Comparison of ENCODE assay signal across 10 cellular contexts in the genomic region with DNA sequence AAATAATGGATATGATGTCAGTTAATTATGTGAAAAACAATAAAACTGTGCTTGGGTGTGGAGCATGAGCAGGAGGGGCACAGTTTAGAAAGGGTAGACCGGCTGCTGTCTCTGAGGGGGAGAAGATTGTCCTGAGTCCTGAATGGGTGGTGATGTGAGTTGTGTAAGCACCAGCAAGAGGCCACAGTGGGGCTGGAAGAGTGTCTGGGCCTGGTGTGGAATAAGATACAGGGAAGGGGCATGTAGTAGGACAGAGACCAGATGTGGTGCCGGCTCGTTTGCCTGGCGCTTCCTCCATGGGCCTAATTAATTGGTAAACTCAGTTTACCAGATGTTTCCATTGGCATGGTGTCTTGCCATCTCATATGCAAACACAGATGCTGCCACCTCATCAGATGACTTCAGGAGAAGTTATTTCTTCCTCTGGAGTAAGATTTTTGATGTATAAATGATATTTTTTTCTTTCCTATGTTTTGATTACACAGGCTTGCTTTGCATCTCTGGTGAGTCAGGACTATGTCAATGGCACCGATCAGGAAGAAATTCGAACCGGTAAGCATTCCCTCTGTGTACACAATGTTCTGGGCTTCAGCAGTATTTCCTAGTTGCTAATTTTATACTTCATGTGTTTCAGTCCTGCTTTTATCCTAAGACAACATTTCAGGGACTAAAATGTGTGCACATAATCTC. TPM values are rescaled to one million over a fixed set of nuclear protein-coding genes. Genes with fewer than 3 reads are reported as not detected.
DNase-seq lines count a peak whose midpoint lies in the region; ATAC-seq and TF ChIP-seq lines count a peak whose summit lies in the region.
"Had no signal": no experiment of that assay in that cellular context is flagged by ENCODE, and none has a peak within 500 bp of the region (broad histone marks: within the 10 kb centered on the region; RNA-seq: fewer than 3 reads in every experiment).

No MANE protein-coding gene starts in this region.

- H3K36me3 ChIP-seq in fibroblast of lung (ENCODE audit: control insufficient read depth, insufficient read depth, low read length), result peaks cover 14% of the 10 kb centered on the region
- H3K36me3 ChIP-seq in ovary, result no peaks in the 10 kb centered on the region

- peak overlapping the region; percentile 3 to 7 for H3K27ac Mint-ChIP-seq in natural killer cell
- peak overlapping the region in 1 of 2 donors; percentile 60 for H3K27ac Mint-ChIP-seq in natural killer cell treated with Interleukin-12 subunit alpha and Interleukin-12 subunit beta and Interleukin-15 and Interleukin-18, amount 100 ng/mL, for 72 hours
- peak overlapping the region; percentile 74 for H3K27ac Mint-ChIP-seq in activated T-helper 17 cell treated with anti-CD3 and anti-CD28 coated beads, Interleukin-2, amount 50 U/mL, for 72 hours

- TF ChIP-seq CTCF in natural killer cell (IDR thresholded peaks at IDR 0.05) (no peak), fibroblast of lung (conservative IDR thresholded peaks at IDR 0.05 in 1 of 2, IDR thresholded peaks at IDR 0.05 in 1 of 2; ENCODE audit: low read depth in 1 of 2, low read length in 2 of 2) (no peak), ovary (IDR thresholded peaks at IDR 0.05) (no peak)

- H3K9me3 ChIP-seq in fibroblast of lung (ENCODE audit: control insufficient read depth, insufficient read depth, low read depth, low read length), result no peaks in the 10 kb centered on the region
- no peaks in the 10 kb centered on the region for H3K9me3 ChIP-seq in ovary

- no peak overlapping the region for H2AFZ ChIP-seq in fibroblast of lung (ENCODE audit: low read length)

- peaks cover 35 to 46% of the 10 kb centered on the region in 2 donors for H3K4me1 Mint-ChIP-seq in natural killer cell
- peaks cover 21 to 35% of the 10 kb centered on the region in 2 donors for H3K4me1 Mint-ChIP-seq in natural killer cell treated with Interleukin-12 subunit alpha and Interleukin-12 subunit beta and Interleukin-15 and Interleukin-18, amount 100 ng/mL, for 72 hours (ENCODE audit: low read depth in 2 of 2)
- peaks cover 25% of the 10 kb centered on the region for H3K4me1 Mint-ChIP-seq in activated T-helper 17 cell treated with anti-CD3 and anti-CD28 coated beads, Interleukin-2, amount 50 U/mL, for 72 hours

- no peak for TF ChIP-seq POLR2A in ovary (IDR thresholded peaks at IDR 0.05)

- TF ChIP-seq EP300 in ovary (IDR thresholded peaks at IDR 0.05), result no peak

- H3K9ac ChIP-seq in fibroblast of lung (ENCODE audit: insufficient read depth, low read length), result no peak overlapping the region

- peak overlapping the region; percentile 82 for H3K27ac ChIP-seq in fibroblast of lung (ENCODE audit: insufficient read depth, low read length)
- H3K27ac ChIP-seq in ovary, result no peak overlapping the region

- peaks cover 64% of the 10 kb centered on the region for H3K79me2 ChIP-seq in fibroblast of lung (ENCODE audit: control insufficient read depth, insufficient read depth, low read length)

- intact Hi-C loops in natural killer cell (cut with micrococcal nuclease), result no loop called here
- intact Hi-C loops in ovary (cut with DNase I), result loop anchor here in 1 of 4 donors (5.0 kb wide), 2 partner anchors 42 to 57 kb away; partner anchors contain the start of gene LAP3

- H3K36me3 Mint-ChIP-seq in natural killer cell, result peaks cover 21% of the 10 kb centered on the region
- peaks cover 30% of the 10 kb centered on the region for H3K36me3 Mint-ChIP-seq in natural killer cell treated with Interleukin-12 subunit alpha and Interleukin-12 subunit beta and Interleukin-15 and Interleukin-18, amount 100 ng/mL, for 72 hours
- peaks cover 90% of the 10 kb centered on the region for H3K36me3 Mint-ChIP-seq in activated T-helper 17 cell treated with anti-CD3 and anti-CD28 coated beads, Interleukin-2, amount 50 U/mL, for 72 hours (ENCODE audit: low read depth)

- peaks cover 4% of the 10 kb centered on the region for H4K20me1 ChIP-seq in fibroblast of lung (ENCODE audit: control insufficient read depth, extremely low read depth, insufficient read depth, low read length)

- H3K27me3 ChIP-seq in fibroblast of lung (ENCODE audit: control insufficient read depth, insufficient read depth, low read length), result no peaks in the 10 kb centered on the region
- no peaks in the 10 kb centered on the region for H3K27me3 ChIP-seq in ovary

- H3K4me2 ChIP-seq in fibroblast of lung (ENCODE audit: extremely low read depth, insufficient read depth, low read length), result peak overlapping the region; percentile 85

- H3K27me3 Mint-ChIP-seq in natural killer cell (ENCODE audit: low read depth in 2 of 2), result no peaks in the 10 kb centered on the region
- H3K27me3 Mint-ChIP-seq in natural killer cell treated with Interleukin-12 subunit alpha and Interleukin-12 subunit beta and Interleukin-15 and Interleukin-18, amount 100 ng/mL, for 72 hours, result no peaks in the 10 kb centered on the region
- H3K27me3 Mint-ChIP-seq in activated T-helper 17 cell treated with anti-CD3 and anti-CD28 coated beads, Interleukin-2, amount 50 U/mL, for 72 hours, result no peaks in the 10 kb centered on the region

- H3K4me3 Mint-ChIP-seq in natural killer cell, result no peak overlapping the region
- H3K4me3 Mint-ChIP-seq in natural killer cell treated with Interleukin-12 subunit alpha and Interleukin-12 subunit beta and Interleukin-15 and Interleukin-18, amount 100 ng/mL, for 72 hours, result no peak overlapping the region
- H3K4me3 Mint-ChIP-seq in activated T-helper 17 cell treated with anti-CD3 and anti-CD28 coated beads, Interleukin-2, amount 50 U/mL, for 72 hours, result peak overlapping the region; percentile 21

- H3K9me3 Mint-ChIP-seq in natural killer cell, result no peaks in the 10 kb centered on the region
- no peaks in the 10 kb centered on the region for H3K9me3 Mint-ChIP-seq in natural killer cell treated with Interleukin-12 subunit alpha and Interleukin-12 subunit beta and Interleukin-15 and Interleukin-18, amount 100 ng/mL, for 72 hours
- H3K9me3 Mint-ChIP-seq in activated T-helper 17 cell treated with anti-CD3 and anti-CD28 coated beads, Interleukin-2, amount 50 U/mL, for 72 hours, result no peaks in the 10 kb centered on the region

- WGBS in ovary, 3 donors, result 55 to 60% (median 56%) methylated on average over 7 of the region's 7 CpGs

- peaks cover 11% of the 10 kb centered on the region for H3K4me1 ChIP-seq in fibroblast of lung (ENCODE audit: control insufficient read depth, extremely low read depth, insufficient read depth, low read length)
- peaks cover 8% of the 10 kb centered on the region for H3K4me1 ChIP-seq in ovary (ENCODE audit: insufficient read depth)

- DNase-seq in natural killer cell (no peak), fibroblast of lung (ENCODE audit: low read depth in 2 of 2) (peak in 1 of 2 donors; percentile 81), SIG-M5 (lab: John Stamatoyannopoulos, UW) (no peak), ovary (no peak), NCI-H1694 (lab: John Stamatoyannopoulos, UW) (no peak)
- no peak for DNase-seq in natural killer cell treated with Interleukin-12 subunit alpha and Interleukin-12 subunit beta and Interleukin-15 and Interleukin-18, amount 100 ng/mL, for 72 hours (ENCODE audit: low spot score)
- DNase-seq: anterior cingulate cortex, KG1 had no signal

- ATAC-seq in natural killer cell, result no peak
- no peak for ATAC-seq in natural killer cell treated with Interleukin-12 subunit alpha and Interleukin-12 subunit beta and Interleukin-15 and Interleukin-18, amount 100 ng/mL, for 72 hours
- no peak for ATAC-seq in activated T-helper 17 cell treated with anti-CD3 and anti-CD28 coated beads, Interleukin-2, amount 50 U/mL, for 72 hours (replicated peaks)
- no peak for ATAC-seq in GM21447 (IDR thresholded peaks at IDR 0.05; ENCODE audit: unreplicated experiment)

- H3K4me3 ChIP-seq in fibroblast of lung (replicated peaks in 1 of 4; ENCODE audit: control extremely low read depth in 1 of 4, insufficient read depth in 1 of 4, low read depth in 3 of 4, low read length in 4 of 4) (peak overlapping the region in 2 of 4 experiments; percentile 19 to 29), ovary (no peak overlapping the region)

RNA-seq across cellular contexts. Expression of gene MED28, which starts 5.1 kb away (rescaled TPM):
- total RNA-seq in natural killer cell (10 to 100 TPM; 44.8 to 63.3 (median 51.1) TPM), fibroblast of lung (11.0 and 20.1 TPM in 2 replicates), ovary (10 to 100 TPM; 14.7 to 78.7 (median 62.1) TPM)
- 10 to 100 TPM; 35.2 to 41.2 TPM for total RNA-seq in natural killer cell treated with Interleukin-12 subunit alpha and Interleukin-12 subunit beta and Interleukin-15 and Interleukin-18, amount 100 ng/mL, for 72 hours
- 10 to 100 TPM; 50.0 to 50.9 TPM for total RNA-seq in activated T-helper 17 cell treated with anti-CD3 and anti-CD28 coated beads, Interleukin-2, amount 50 U/mL, for 72 hours
- polyA plus RNA-seq in fibroblast of lung (16.8 and 18.8 TPM in 2 replicates), ovary (10 to 100 TPM; 17.5 to 22.4 TPM)
- polyA plus RNA-seq in fibroblast of lung (2012), result 40.9 and 49.2 TPM in 2 replicates
- 13.1 and 13.5 TPM in 2 replicates for polyA minus RNA-seq in fibroblast of lung (ENCODE audit: low replicate concordance)

RNA-seq across cellular contexts. Expression of gene LAP3, which starts 42.6 kb away (rescaled TPM):
- 10 to 100 TPM; 68.2 to 76.1 (median 71.6) TPM for total RNA-seq in natural killer cell
- 100 to 1,000 TPM in 1 of 2 donors, 10 to 100 TPM in 1; 99.9 to 137 TPM for total RNA-seq in natural killer cell treated with Interleukin-12 subunit alpha and Interleukin-12 subunit beta and Interleukin-15 and Interleukin-18, amount 100 ng/mL, for 72 hours
- total RNA-seq in activated T-helper 17 cell treated with anti-CD3 and anti-CD28 coated beads, Interleukin-2, amount 50 U/mL, for 72 hours, result 100 to 1,000 TPM in 1 of 2 donors, 10 to 100 TPM in 1; 58.8 to 109 TPM
- 116 and 129 TPM in 2 replicates for total RNA-seq in fibroblast of lung
- 80.8 and 112 TPM in 2 replicates for polyA plus RNA-seq in fibroblast of lung
- 58.6 and 86.4 TPM in 2 replicates for polyA plus RNA-seq in fibroblast of lung (2012)
- polyA minus RNA-seq in fibroblast of lung (ENCODE audit: low replicate concordance), result 11.6 and 21.3 TPM in 2 replicates
- 10 to 100 TPM; 23.5 to 54.7 (median 33.9) TPM for total RNA-seq in ovary
- polyA plus RNA-seq in ovary, result 10 to 100 TPM; 33.3 to 69.0 TPM
